In the genomic region with DNA sequence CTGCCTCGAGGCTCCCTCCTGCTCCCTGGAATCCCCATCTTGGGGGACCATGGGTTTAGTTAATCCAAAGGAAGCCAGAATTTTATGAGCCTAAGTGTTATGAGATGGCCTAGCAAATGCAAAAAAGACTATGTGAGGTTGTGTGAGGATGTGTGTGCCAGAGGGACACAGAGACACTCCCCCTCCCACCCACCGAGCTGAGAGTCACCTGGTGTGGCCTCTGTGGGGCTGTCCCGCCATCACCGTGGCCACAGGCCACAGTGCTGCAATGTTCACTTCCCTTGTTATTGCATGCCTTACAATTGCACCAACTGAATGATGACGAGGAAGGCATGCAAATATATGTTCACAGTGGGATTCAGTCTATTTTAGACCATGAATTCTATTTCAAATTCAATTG, we compare ENCODE assay signal across 2 cellular contexts.
TF ChIP-seq lines count a peak whose summit lies in the region.

No MANE protein-coding gene starts in this region.

TF ChIP-seq in SK-N-SH, 30 proteins besides CTCF, POLR2A, EP300 and RAD21 (continued from another document):
- TF ChIP-seq, protein P1, sequence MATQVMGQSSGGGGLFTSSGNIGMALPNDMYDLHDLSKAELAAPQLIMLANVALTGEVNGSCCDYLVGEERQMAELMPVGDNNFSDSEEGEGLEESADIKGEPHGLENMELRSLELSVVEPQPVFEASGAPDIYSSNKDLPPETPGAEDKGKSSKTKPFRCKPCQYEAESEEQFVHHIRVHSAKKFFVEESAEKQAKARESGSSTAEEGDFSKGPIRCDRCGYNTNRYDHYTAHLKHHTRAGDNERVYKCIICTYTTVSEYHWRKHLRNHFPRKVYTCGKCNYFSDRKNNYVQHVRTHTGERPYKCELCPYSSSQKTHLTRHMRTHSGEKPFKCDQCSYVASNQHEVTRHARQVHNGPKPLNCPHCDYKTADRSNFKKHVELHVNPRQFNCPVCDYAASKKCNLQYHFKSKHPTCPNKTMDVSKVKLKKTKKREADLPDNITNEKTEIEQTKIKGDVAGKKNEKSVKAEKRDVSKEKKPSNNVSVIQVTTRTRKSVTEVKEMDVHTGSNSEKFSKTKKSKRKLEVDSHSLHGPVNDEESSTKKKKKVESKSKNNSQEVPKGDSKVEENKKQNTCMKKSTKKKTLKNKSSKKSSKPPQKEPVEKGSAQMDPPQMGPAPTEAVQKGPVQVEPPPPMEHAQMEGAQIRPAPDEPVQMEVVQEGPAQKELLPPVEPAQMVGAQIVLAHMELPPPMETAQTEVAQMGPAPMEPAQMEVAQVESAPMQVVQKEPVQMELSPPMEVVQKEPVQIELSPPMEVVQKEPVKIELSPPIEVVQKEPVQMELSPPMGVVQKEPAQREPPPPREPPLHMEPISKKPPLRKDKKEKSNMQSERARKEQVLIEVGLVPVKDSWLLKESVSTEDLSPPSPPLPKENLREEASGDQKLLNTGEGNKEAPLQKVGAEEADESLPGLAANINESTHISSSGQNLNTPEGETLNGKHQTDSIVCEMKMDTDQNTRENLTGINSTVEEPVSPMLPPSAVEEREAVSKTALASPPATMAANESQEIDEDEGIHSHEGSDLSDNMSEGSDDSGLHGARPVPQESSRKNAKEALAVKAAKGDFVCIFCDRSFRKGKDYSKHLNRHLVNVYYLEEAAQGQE (IDR thresholded peaks at IDR 0.05; ENCODE audit: low read depth, low read length): no peak
- TF ChIP-seq GABPA (IDR thresholded peaks at IDR 0.05; ENCODE audit: low read depth): no peak
- no peak for TF ChIP-seq RXRA (IDR thresholded peaks at IDR 0.05; ENCODE audit: borderline replicate concordance, low read depth)
- no peak for TF ChIP-seq MXI1 (IDR thresholded peaks at IDR 0.05; ENCODE audit: low read depth, low read length)
- TF ChIP-seq EZH2phosphoT487 (IDR thresholded peaks at IDR 0.05; ENCODE audit: borderline replicate concordance, low read depth): no peak

TF ChIP-seq in SK-N-SH treated with all-trans-retinoic acid at 6 μM for 48 hours, 23 proteins besides CTCF, POLR2A, EP300 and RAD21 (continued from another document):
- TF ChIP-seq PPARA (CRISPR knock-in tag; IDR thresholded peaks at IDR 0.05; ENCODE audit: borderline replicate concordance) (no peak), ZFP30 (CRISPR knock-in tag; IDR thresholded peaks at IDR 0.05) (no peak), TOX (CRISPR knock-in tag; IDR thresholded peaks at IDR 0.05; ENCODE audit: borderline replicate concordance) (no peak), ZFP3 (CRISPR knock-in tag; IDR thresholded peaks at IDR 0.05) (no peak), ZNF70 (CRISPR knock-in tag; IDR thresholded peaks at IDR 0.05) (no peak), BACH2 (CRISPR knock-in tag; IDR thresholded peaks at IDR 0.05; ENCODE audit: borderline replicate concordance) (no peak), OSR1 (CRISPR knock-in tag; IDR thresholded peaks at IDR 0.05) (no peak), ZC3H10 (CRISPR knock-in tag; IDR thresholded peaks at IDR 0.05) (no peak), ZNF8 (CRISPR knock-in tag; IDR thresholded peaks at IDR 0.05) (no peak)
- TF ChIP-seq, protein P2, sequence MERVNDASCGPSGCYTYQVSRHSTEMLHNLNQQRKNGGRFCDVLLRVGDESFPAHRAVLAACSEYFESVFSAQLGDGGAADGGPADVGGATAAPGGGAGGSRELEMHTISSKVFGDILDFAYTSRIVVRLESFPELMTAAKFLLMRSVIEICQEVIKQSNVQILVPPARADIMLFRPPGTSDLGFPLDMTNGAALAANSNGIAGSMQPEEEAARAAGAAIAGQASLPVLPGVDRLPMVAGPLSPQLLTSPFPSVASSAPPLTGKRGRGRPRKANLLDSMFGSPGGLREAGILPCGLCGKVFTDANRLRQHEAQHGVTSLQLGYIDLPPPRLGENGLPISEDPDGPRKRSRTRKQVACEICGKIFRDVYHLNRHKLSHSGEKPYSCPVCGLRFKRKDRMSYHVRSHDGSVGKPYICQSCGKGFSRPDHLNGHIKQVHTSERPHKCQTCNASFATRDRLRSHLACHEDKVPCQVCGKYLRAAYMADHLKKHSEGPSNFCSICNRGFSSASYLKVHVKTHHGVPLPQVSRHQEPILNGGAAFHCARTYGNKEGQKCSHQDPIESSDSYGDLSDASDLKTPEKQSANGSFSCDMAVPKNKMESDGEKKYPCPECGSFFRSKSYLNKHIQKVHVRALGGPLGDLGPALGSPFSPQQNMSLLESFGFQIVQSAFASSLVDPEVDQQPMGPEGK (CRISPR knock-in tag; IDR thresholded peaks at IDR 0.05; ENCODE audit: borderline replicate concordance): no peak
- TF ChIP-seq, protein P3, sequence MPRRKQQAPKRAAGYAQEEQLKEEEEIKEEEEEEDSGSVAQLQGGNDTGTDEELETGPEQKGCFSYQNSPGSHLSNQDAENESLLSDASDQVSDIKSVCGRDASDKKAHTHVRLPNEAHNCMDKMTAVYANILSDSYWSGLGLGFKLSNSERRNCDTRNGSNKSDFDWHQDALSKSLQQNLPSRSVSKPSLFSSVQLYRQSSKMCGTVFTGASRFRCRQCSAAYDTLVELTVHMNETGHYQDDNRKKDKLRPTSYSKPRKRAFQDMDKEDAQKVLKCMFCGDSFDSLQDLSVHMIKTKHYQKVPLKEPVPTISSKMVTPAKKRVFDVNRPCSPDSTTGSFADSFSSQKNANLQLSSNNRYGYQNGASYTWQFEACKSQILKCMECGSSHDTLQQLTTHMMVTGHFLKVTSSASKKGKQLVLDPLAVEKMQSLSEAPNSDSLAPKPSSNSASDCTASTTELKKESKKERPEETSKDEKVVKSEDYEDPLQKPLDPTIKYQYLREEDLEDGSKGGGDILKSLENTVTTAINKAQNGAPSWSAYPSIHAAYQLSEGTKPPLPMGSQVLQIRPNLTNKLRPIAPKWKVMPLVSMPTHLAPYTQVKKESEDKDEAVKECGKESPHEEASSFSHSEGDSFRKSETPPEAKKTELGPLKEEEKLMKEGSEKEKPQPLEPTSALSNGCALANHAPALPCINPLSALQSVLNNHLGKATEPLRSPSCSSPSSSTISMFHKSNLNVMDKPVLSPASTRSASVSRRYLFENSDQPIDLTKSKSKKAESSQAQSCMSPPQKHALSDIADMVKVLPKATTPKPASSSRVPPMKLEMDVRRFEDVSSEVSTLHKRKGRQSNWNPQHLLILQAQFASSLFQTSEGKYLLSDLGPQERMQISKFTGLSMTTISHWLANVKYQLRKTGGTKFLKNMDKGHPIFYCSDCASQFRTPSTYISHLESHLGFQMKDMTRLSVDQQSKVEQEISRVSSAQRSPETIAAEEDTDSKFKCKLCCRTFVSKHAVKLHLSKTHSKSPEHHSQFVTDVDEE (CRISPR knock-in tag; IDR thresholded peaks at IDR 0.05): no peak
TF ChIP-seq in SK-N-SH treated with all-trans-retinoic acid at 6 μM for 48 hours: peak in this region for 0.
